18 cellular contexts compared by ENCODE assay signal in the genomic region with DNA sequence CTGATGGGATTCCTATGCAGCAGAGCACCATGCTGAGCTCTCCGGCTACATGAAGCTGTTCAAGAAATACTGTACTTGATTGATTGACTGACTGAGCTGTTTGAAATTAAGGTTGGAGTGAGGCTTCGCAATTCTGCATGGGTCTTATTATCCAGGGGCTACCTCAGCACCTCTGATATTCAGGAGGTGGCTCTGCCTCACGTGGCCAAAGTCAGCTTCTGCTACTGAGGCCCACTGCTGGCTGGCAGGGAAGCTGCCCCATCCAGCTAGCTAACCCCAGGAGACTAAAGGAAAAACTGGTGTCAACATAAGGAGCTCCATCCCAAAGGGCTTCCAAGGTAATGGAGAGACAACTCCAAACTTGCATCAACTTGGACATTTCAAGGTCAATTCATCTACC.
A peak's percentile ranks its signal among the peaks of the same experiment; 100 is the strongest.
DNase-seq lines count a peak whose midpoint lies in the region; ATAC-seq, FAIRE-seq and TF ChIP-seq lines count a peak whose summit lies in the region.
"Had no signal": no experiment of that assay in that cellular context is flagged by ENCODE, and none has a peak within 500 bp of the region (broad histone marks: within the 10 kb centered on the region; RNA-seq: fewer than 3 reads in every experiment).

No MANE protein-coding gene starts in this region.

- H3K36me3 Mint-ChIP-seq in HFFc6 (ENCODE audit: low read depth) (peaks cover 7% of the 10 kb centered on the region), T-helper 17 cell (ENCODE audit: low read depth) (peaks cover 5% of the 10 kb centered on the region), endothelial cell (ENCODE audit: low read depth, unreplicated experiment) (peaks cover 8% of the 10 kb centered on the region)
- peaks cover 35% of the 10 kb centered on the region for H3K36me3 Mint-ChIP-seq in stimulated activated memory B cell treated with anti-CD40 and anti-IgM and Interleukin-4, amounts not matched to agents 10 μg/mL and 1 μg/mL and 100 μg/mL, for 72 hours

- TF ChIP-seq CTCF in HFFc6 (IDR thresholded peaks at IDR 0.05) = no peak
- no peak for TF ChIP-seq CTCF in endothelial cell (IDR thresholded peaks at IDR 0.05; ENCODE audit: unreplicated experiment)
- TF ChIP-seq CTCF in kidney (IDR thresholded peaks at IDR 0.05; ENCODE audit: borderline replicate concordance, extremely low read depth, insufficient read depth) = no peak

- DNase-seq in HFFc6 = no peak
- no peak for DNase-seq in T-helper 17 cell
- no peak for DNase-seq in endothelial cell (ENCODE audit: low spot score)
- no peak for DNase-seq in NCI-H82 treated with DMSO at 0.1 percent for 48 hours (lab: John Stamatoyannopoulos, UW; ENCODE audit: unreplicated experiment)
- no peak for DNase-seq in kidney
- no peak for DNase-seq in HTR-8/SVneo (ENCODE audit: insufficient read length, low spot score)
- DNase-seq: BE2C; CD8-positive, alpha-beta T cell; COR-L47; DMS53; GF-D8; KBM-7 had no signal

- H3K4me1 ChIP-seq in kidney (ENCODE audit: control insufficient read depth in 1 of 2, insufficient read depth in 1 of 2, low read depth in 1 of 2, low read length in 2 of 2) = peaks cover 0 to 2% of the 10 kb centered on the region in 2 donors

- H3K4me1 Mint-ChIP-seq in HFFc6 (ENCODE audit: low read depth) = peaks cover 6% of the 10 kb centered on the region; the same call in 1 of the 2 replicates
- peaks cover 17% of the 10 kb centered on the region for H3K4me1 Mint-ChIP-seq in T-helper 17 cell
- H3K4me1 Mint-ChIP-seq in endothelial cell (ENCODE audit: unreplicated experiment) = no peaks in the 10 kb centered on the region
- H3K4me1 Mint-ChIP-seq in stimulated activated memory B cell treated with anti-CD40 and anti-IgM and Interleukin-4, amounts not matched to agents 10 μg/mL and 1 μg/mL and 100 μg/mL, for 72 hours = peaks cover 38% of the 10 kb centered on the region

- no peaks in the 10 kb centered on the region for H3K9me3 ChIP-seq in T-helper 17 cell (ENCODE audit: control insufficient read depth, low read length, poor library complexity, severe bottlenecking)
- no peaks in the 10 kb centered on the region for H3K9me3 ChIP-seq in kidney (ENCODE audit: control insufficient read depth in 1 of 2, low read length in 2 of 2)
- H3K9me3 ChIP-seq: BE2C had no signal

- H3K27me3 Mint-ChIP-seq in HFFc6 (ENCODE audit: insufficient read depth) = no peaks in the 10 kb centered on the region; the same call in 1 of the 2 replicates
- H3K27me3 Mint-ChIP-seq in T-helper 17 cell = no peaks in the 10 kb centered on the region
- peaks cover 3% of the 10 kb centered on the region for H3K27me3 Mint-ChIP-seq in endothelial cell (ENCODE audit: unreplicated experiment)
- H3K27me3 Mint-ChIP-seq in stimulated activated memory B cell treated with anti-CD40 and anti-IgM and Interleukin-4, amounts not matched to agents 10 μg/mL and 1 μg/mL and 100 μg/mL, for 72 hours = no peaks in the 10 kb centered on the region

- H3K36me3 ChIP-seq in kidney (ENCODE audit: control insufficient read depth in 1 of 2, insufficient read depth in 2 of 2, low read length in 2 of 2) = peaks cover 20 to 43% of the 10 kb centered on the region in 2 donors

- peak overlapping the region; percentile 10; the same call in 1 of the 2 replicates for H3K27ac Mint-ChIP-seq in HFFc6
- peak overlapping the region; percentile 80 for H3K27ac Mint-ChIP-seq in T-helper 17 cell
- no peak overlapping the region for H3K27ac Mint-ChIP-seq in endothelial cell (ENCODE audit: unreplicated experiment)
- H3K27ac Mint-ChIP-seq in stimulated activated memory B cell treated with anti-CD40 and anti-IgM and Interleukin-4, amounts not matched to agents 10 μg/mL and 1 μg/mL and 100 μg/mL, for 72 hours = peak overlapping the region; percentile 40
- H3K27ac Mint-ChIP-seq: CD8-positive, alpha-beta T cell had no signal

- no peak overlapping the region for H3K4me3 ChIP-seq in kidney (ENCODE audit: low read length in 2 of 2)

- no peak overlapping the region for H3K9ac ChIP-seq in kidney (ENCODE audit: low read length in 2 of 2)

- no peak overlapping the region for H3K4me3 Mint-ChIP-seq in HFFc6
- H3K4me3 Mint-ChIP-seq in T-helper 17 cell = no peak overlapping the region
- peak overlapping the region; percentile 13 for H3K4me3 Mint-ChIP-seq in endothelial cell (ENCODE audit: unreplicated experiment)
- H3K4me3 Mint-ChIP-seq in stimulated activated memory B cell treated with anti-CD40 and anti-IgM and Interleukin-4, amounts not matched to agents 10 μg/mL and 1 μg/mL and 100 μg/mL, for 72 hours = no peak overlapping the region
- H3K4me3 Mint-ChIP-seq: CD8-positive, alpha-beta T cell had no signal

- H3K9me3 Mint-ChIP-seq in HFFc6 = no peaks in the 10 kb centered on the region
- H3K9me3 Mint-ChIP-seq in endothelial cell (ENCODE audit: unreplicated experiment) = no peaks in the 10 kb centered on the region
- H3K9me3 Mint-ChIP-seq in stimulated activated memory B cell treated with anti-CD40 and anti-IgM and Interleukin-4, amounts not matched to agents 10 μg/mL and 1 μg/mL and 100 μg/mL, for 72 hours = no peaks in the 10 kb centered on the region
- H3K9me3 Mint-ChIP-seq: CD8-positive, alpha-beta T cell had no signal

- intact Hi-C loops in kidney (cut with DNase I) = no loop called here

- H3K27ac ChIP-seq in kidney (ENCODE audit: low read depth in 2 of 2, low read length in 2 of 2) = no peak overlapping the region
- H3K27ac ChIP-seq: C4-2B had no signal

- ATAC-seq in T-helper 17 cell (no peak), HG03196 (IDR thresholded peaks at IDR 0.05; ENCODE audit: unreplicated experiment) (no peak)
- ATAC-seq in stimulated activated memory B cell treated with anti-CD40 and anti-IgM and Interleukin-4, amounts not matched to agents 10 μg/mL and 1 μg/mL and 100 μg/mL, for 72 hours = no peak
- ATAC-seq: CD8-positive, alpha-beta T cell had no signal

- FAIRE-seq in kidney (lab: Jason Lieb, UNC) (no peak), HTR-8/SVneo (lab: Jason Lieb, UNC) (no peak)
- FAIRE-seq: A204.1, D721Med, H54 had no signal
